Comparison of ENCODE assay signal across 37 cellular contexts in genomic region chr7:95502403-95502802, GRCh38. TPM values are rescaled to one million over a fixed set of nuclear protein-coding genes. Genes with fewer than 3 reads are reported as not detected.
"Had no signal": no experiment of that assay in that cellular context is flagged by ENCODE, and none has a peak within 500 bp of the region (broad histone marks: within the 10 kb centered on the region; RNA-seq: fewer than 3 reads in every experiment).

No MANE protein-coding gene starts in this region.

- H3K36me3 ChIP-seq: brain microvascular endothelial cell had no signal

- FAIRE-seq: colon had no signal

- H3K27me3 ChIP-seq: brain microvascular endothelial cell had no signal

- H3K27ac Mint-ChIP-seq: activated naive CD4-positive, alpha-beta T cell treated with anti-CD3 and anti-CD28 coated beads for 36 hours; T-cell; T-helper 17 cell had no signal

- DNase-seq: activated CD4-positive, alpha-beta T cell treated with anti-CD3 and anti-CD28 coated beads for 1 hour; activated CD4-positive, alpha-beta T cell treated with anti-CD3 and anti-CD28 coated beads for 48 hours; activated CD4-positive, CD25-positive, alpha-beta regulatory T cell; activated CD8-positive, alpha-beta memory T cell treated with anti-CD3 and anti-CD28 coated beads, Interleukin-2, amount 50 U/mL, for 4 hours; activated CD8-positive, alpha-beta T cell treated with anti-CD3 and anti-CD28 coated beads for 36 hours; activated gamma-delta T cell treated with Interleukin-2 at 50 U/mL for 16 hours; activated naive CD4-positive, alpha-beta T cell treated with anti-CD3 and anti-CD28 coated beads for 36 hours; activated T-cell treated with anti-CD3 and anti-CD28 coated beads for 4 hours; activated T-cell treated with anti-CD3 and anti-CD28 coated beads, Interleukin-2, amount 50 U/mL, for 4 hours; amniotic stem cell; aorta; brain microvascular endothelial cell; central memory CD4-positive, alpha-beta T cell; KBM-7; NCI-H1092 treated with DMSO at 0.1 percent for 48 hours; NCI-H1417; NCI-H146; NCI-H187; NCI-H2029 treated with DMSO at 0.1 percent for 48 hours; NCI-H2107; NCI-H2171; NCI-H510A; NCI-H526; NK-92 treated with Interleukin-12 subunit alpha and Interleukin-12 subunit beta, amount 100 ng/mL, for 24 hours; PC-3; SIG-M5; T-cell; T-helper 17 cell; T-helper 9 cell had no signal

- H3K27ac ChIP-seq: brain microvascular endothelial cell, RWPE1, VCaP had no signal

- ATAC-seq: activated CD8-positive, alpha-beta T cell treated with anti-CD3 and anti-CD28 coated beads for 36 hours; Right ventricle myocardium inferior; SK-N-SH treated with all-trans-retinoic acid at 6 μM for 48 hours; T-cell; T-helper 17 cell had no signal

- H3K9me3 Mint-ChIP-seq: activated CD8-positive, alpha-beta T cell treated with anti-CD3 and anti-CD28 coated beads for 36 hours; activated naive CD4-positive, alpha-beta T cell treated with anti-CD3 and anti-CD28 coated beads for 36 hours; activated naive CD4-positive, alpha-beta T cell treated with anti-CD3 and anti-CD28 coated beads, Interleukin-2, amount 50 U/mL, for 72 hours; activated T-cell treated with anti-CD3 and anti-CD28 coated beads, Interleukin-2, amount 50 U/mL, for 4 hours; activated T-helper 1 cell treated with anti-CD3 and anti-CD28 coated beads, Interleukin-12 subunit alpha, Interleukin-12 subunit beta, Interleukin-2, Interleukin-4 antibody, amounts not matched to agents 30 ng/mL and 10 ng/mL and 1 ng/mL, durations not matched to agents 14 hours and 24 hours and 36 hours; T-cell had no signal

- H3K4me3 Mint-ChIP-seq: activated CD8-positive, alpha-beta T cell treated with anti-CD3 and anti-CD28 coated beads for 36 hours; activated naive CD4-positive, alpha-beta T cell treated with anti-CD3 and anti-CD28 coated beads for 36 hours; activated T-cell treated with anti-CD3 and anti-CD28 coated beads, Interleukin-2, amount 50 U/mL, for 4 hours; T-cell; T-helper 17 cell had no signal

- H3K36me3 Mint-ChIP-seq: activated naive CD4-positive, alpha-beta T cell treated with anti-CD3 and anti-CD28 coated beads, Interleukin-2, amount 50 U/mL, for 72 hours; T-cell had no signal

RNA-seq across cellular contexts. Expression of gene ASB4, which starts 16.7 kb away (rescaled TPM):
- total RNA-seq: activated CD8-positive, alpha-beta T cell treated with anti-CD3 and anti-CD28 coated beads for 36 hours; activated naive CD4-positive, alpha-beta T cell treated with anti-CD3 and anti-CD28 coated beads for 36 hours; activated naive CD4-positive, alpha-beta T cell treated with anti-CD3 and anti-CD28 coated beads, Interleukin-2, amount 50 U/mL, for 72 hours; activated T-helper 1 cell treated with anti-CD3 and anti-CD28 coated beads, Interleukin-12 subunit alpha, Interleukin-12 subunit beta, Interleukin-2, Interleukin-4 antibody, amounts not matched to agents 30 ng/mL and 10 ng/mL and 1 ng/mL, durations not matched to agents 14 hours and 24 hours and 36 hours; aorta; M059J; PC-3; T-helper 17 cell had no signal
- polyA plus RNA-seq: aorta had no signal
